ENCODE assay signal across 1 cellular context in genomic region chr11:100753144-100753543, GRCh38.
TF ChIP-seq lines count a peak whose summit lies in the region.

No MANE protein-coding gene starts in this region.

TF ChIP-seq in HepG2, 621 proteins besides CTCF, POLR2A, EP300 and RAD21 (continued from another document):
- TF ChIP-seq DMTF1 (CRISPR knock-in tag; IDR thresholded peaks at IDR 0.05): no peak
- TF ChIP-seq JUN (CRISPR knock-in tag; IDR thresholded peaks at IDR 0.05): no peak
- no peak for TF ChIP-seq ZMAT3 (CRISPR knock-in tag; conservative IDR thresholded peaks at IDR 0.05)
- no peak for TF ChIP-seq JDP2 (CRISPR knock-in tag; IDR thresholded peaks at IDR 0.05; ENCODE audit: borderline replicate concordance)
- TF ChIP-seq CHD4 (IDR thresholded peaks at IDR 0.05; ENCODE audit: borderline replicate concordance, low read length): no peak
- TF ChIP-seq SIN3A (IDR thresholded peaks at IDR 0.05; ENCODE audit: borderline replicate concordance, low read depth, low read length): no peak
- no peak for TF ChIP-seq ZSCAN9 (CRISPR knock-in tag; IDR thresholded peaks at IDR 0.05; ENCODE audit: borderline replicate concordance)
- no peak for TF ChIP-seq TEAD3 (CRISPR knock-in tag; optimal IDR thresholded peaks at IDR 0.05; ENCODE audit: borderline replicate concordance)
- no peak for TF ChIP-seq TSC22D2 (CRISPR knock-in tag; IDR thresholded peaks at IDR 0.05; ENCODE audit: borderline replicate concordance)
- TF ChIP-seq DNMT1 (CRISPR knock-in tag; IDR thresholded peaks at IDR 0.05): no peak
- no peak for TF ChIP-seq SMAD1 (CRISPR knock-in tag; IDR thresholded peaks at IDR 0.05; ENCODE audit: borderline replicate concordance, low read depth)
